In the genomic region with DNA sequence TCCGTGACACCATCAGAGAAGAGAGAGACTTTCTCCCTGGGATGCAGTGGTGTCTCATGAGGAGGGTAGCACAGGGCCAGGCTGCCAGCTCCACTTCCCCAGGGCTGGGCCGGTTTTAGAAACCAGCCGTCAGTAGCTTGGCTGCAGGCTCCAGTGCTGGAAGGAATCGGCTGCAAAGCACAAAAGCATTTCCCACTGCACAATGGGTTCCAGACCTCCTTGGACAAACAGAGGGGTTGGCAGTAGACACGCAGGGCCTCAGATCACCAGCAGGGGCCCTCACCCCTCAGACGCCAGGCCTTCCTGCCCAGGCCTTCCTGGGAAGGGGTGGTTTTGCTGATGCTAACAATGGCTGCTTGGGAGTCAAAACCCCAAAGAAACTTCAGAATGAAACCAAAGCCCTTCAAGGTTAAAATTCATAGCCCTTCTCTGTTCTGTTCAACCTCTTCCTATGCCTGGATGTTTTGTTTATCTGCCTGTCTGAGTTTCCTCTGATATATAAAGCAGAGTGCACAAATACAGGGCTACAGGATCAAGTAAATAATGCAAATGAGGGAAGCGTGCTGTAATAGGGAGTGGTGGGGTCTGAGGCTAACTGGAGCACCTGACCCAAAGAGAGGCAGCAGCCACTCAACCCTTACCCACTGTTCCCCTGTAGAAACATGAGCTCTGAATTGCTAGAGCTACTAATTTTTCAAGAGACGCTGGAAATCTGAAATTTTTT, we compare ENCODE assay signal across 9 cellular contexts. TPM values are rescaled to one million over a fixed set of nuclear protein-coding genes. Genes with fewer than 3 reads are reported as not detected.
A peak's percentile ranks its signal among the peaks of the same experiment; 100 is the strongest.
DNase-seq lines count a peak whose midpoint lies in the region; ATAC-seq and TF ChIP-seq lines count a peak whose summit lies in the region.
"Had no signal": no experiment of that assay in that cellular context is flagged by ENCODE, and none has a peak within 500 bp of the region (broad histone marks: within the 10 kb centered on the region; RNA-seq: fewer than 3 reads in every experiment).

No MANE protein-coding gene starts in this region.

- CTCF ChIA-PET in Calu3 (lab: Charles Lee): interaction anchor here (0.7 kb wide), 3 partner anchors 9 to 276 kb away, joined by 3 to 4 read pairs (median 3); no protein-coding TSS in a partner anchor

- H3K9ac ChIP-seq in H9 (ENCODE audit: extremely low read depth, insufficient read length, low read length): no peak overlapping the region

- TF ChIP-seq CTCF in Calu3 (IDR thresholded peaks at IDR 0.05; ENCODE audit: unreplicated experiment): peak; percentile 69
- peak; percentile 75 for TF ChIP-seq CTCF in H9 (conservative IDR thresholded peaks at IDR 0.05)
- peak; percentile 51 for TF ChIP-seq CTCF in VCaP (conservative IDR thresholded peaks at IDR 0.05)
- peak; percentile 37 to 52 for TF ChIP-seq CTCF in right atrium auricular region (IDR thresholded peaks at IDR 0.05)

- H3K27me3 ChIP-seq in H9 (ENCODE audit: insufficient read depth, low read length): no peaks in the 10 kb centered on the region
- no peaks in the 10 kb centered on the region for H3K27me3 ChIP-seq in right atrium auricular region

- H3T11ph ChIP-seq in H9 (ENCODE audit: low read length): no peak overlapping the region

- H2BK20ac ChIP-seq in H9 (ENCODE audit: low read depth, low read length, poor library complexity, severe bottlenecking): no peak overlapping the region

- H3K4me2 ChIP-seq in H9 (ENCODE audit: insufficient read depth, insufficient read length, low read length): no peak overlapping the region

- H3K36me3 Mint-ChIP-seq in Calu3 (ENCODE audit: insufficient read depth, unreplicated experiment): no peaks in the 10 kb centered on the region
- no peaks in the 10 kb centered on the region for H3K36me3 Mint-ChIP-seq in H9 (ENCODE audit: insufficient read depth in 1 of 3, low read depth in 3 of 3)

- H3K4me1 ChIP-seq in H9 (ENCODE audit: insufficient read depth, low read length) (no peaks in the 10 kb centered on the region), right atrium auricular region (no peaks in the 10 kb centered on the region)

- WGBS in H9 (ENCODE audit: extremely low coverage, insufficient read length, low lambda C conversion rate): no CpG with 5 or more reads among the region's 8 CpGs

- no peak overlapping the region for H3K4ac ChIP-seq in H9 (ENCODE audit: low read depth, low read length)

- H3K56ac ChIP-seq in H9 (ENCODE audit: insufficient read length, low read depth, low read length): no peak overlapping the region

- no peak overlapping the region for H2BK120ac ChIP-seq in H9 (ENCODE audit: low read depth, low read length, poor library complexity, severe bottlenecking)

- H3K23ac ChIP-seq in H9 (ENCODE audit: insufficient read length, low read depth, low read length): no peak overlapping the region

- no peak for ATAC-seq in GM21515 (IDR thresholded peaks at IDR 0.05; ENCODE audit: unreplicated experiment)
- no peak for ATAC-seq in GM21529 (IDR thresholded peaks at IDR 0.05; ENCODE audit: unreplicated experiment)

- H3K4me3 ChIP-seq in right atrium auricular region: no peak overlapping the region

- H3K9me3 ChIP-seq in H9 (ENCODE audit: control insufficient read depth, low read depth, low read length) (no peaks in the 10 kb centered on the region), right atrium auricular region (no peaks in the 10 kb centered on the region)

- BruUV-seq in Calu3 (replicated peaks; lab: Mats Ljungman, UMichigan): no TSS peak

- H2BK15ac ChIP-seq in H9 (ENCODE audit: low read depth, low read length): no peak overlapping the region

- H3K4me1 Mint-ChIP-seq in Calu3 (ENCODE audit: low read depth, unreplicated experiment) (no peaks in the 10 kb centered on the region), H9 (peaks cover 0 to 2% of the 10 kb centered on the region in 2 experiments; a peak in 1 of 4 replicates)

- H4K5ac ChIP-seq in H9 (ENCODE audit: insufficient read length, low read depth, low read length): no peak overlapping the region

- H2BK5ac ChIP-seq in H9 (ENCODE audit: insufficient read length, low read length): no peak overlapping the region

- DNase-seq in Calu3 (peak; percentile 70), H9 (peak; percentile 77), right atrium auricular region (ENCODE audit: low spot score) (no peak), COR-L47 (lab: John Stamatoyannopoulos, UW) (no peak)
- no peak for DNase-seq in activated effector memory CD4-positive, alpha-beta T cell treated with Interleukin-2 at 50 U/mL for 16 hours

- H3K27ac Mint-ChIP-seq in Calu3 (ENCODE audit: unreplicated experiment) (no peak overlapping the region), H9 (no peak overlapping the region; a peak in 1 of 7 replicates)
- H3K27ac Mint-ChIP-seq: IgD-negative memory B cell had no signal

- H3K27ac ChIP-seq in H9 (ENCODE audit: insufficient read length, low read depth, low read length): no peak overlapping the region
- no peak overlapping the region for H3K27ac ChIP-seq in VCaP
- no peak overlapping the region for H3K27ac ChIP-seq in right atrium auricular region

- no peaks in the 10 kb centered on the region for H3K79me2 ChIP-seq in H9 (ENCODE audit: insufficient read depth, low read length)

- H3K9me3 Mint-ChIP-seq in Calu3 (ENCODE audit: low read depth, unreplicated experiment): no peaks in the 10 kb centered on the region
- H3K9me3 Mint-ChIP-seq in H9: no peaks in the 10 kb centered on the region

- H3K27me3 Mint-ChIP-seq in Calu3 (ENCODE audit: unreplicated experiment): peaks cover 39% of the 10 kb centered on the region
- H3K27me3 Mint-ChIP-seq in H9 (ENCODE audit: low read depth): no peaks in the 10 kb centered on the region
- H3K27me3 Mint-ChIP-seq: IgD-negative memory B cell had no signal

- no peak overlapping the region for H3K14ac ChIP-seq in H9 (ENCODE audit: insufficient read depth, low read length)

- no peak overlapping the region for H4K8ac ChIP-seq in H9 (replicated peaks; ENCODE audit: insufficient read length, low read depth, low read length)

- H4K91ac ChIP-seq in H9 (ENCODE audit: insufficient read length, low read depth, low read length): no peak overlapping the region

- intact Hi-C loops in Calu3 (cut with micrococcal nuclease; ENCODE audit: unreplicated experiment): loop anchor here (5.0 kb wide), 1 partner anchor 146 kb away; no protein-coding TSS in a partner anchor

- no peak overlapping the region for H3K18ac ChIP-seq in H9 (ENCODE audit: insufficient read length, low read depth, low read length)

- no peaks in the 10 kb centered on the region for H4K20me1 ChIP-seq in H9 (ENCODE audit: control insufficient read depth, insufficient read depth, insufficient read length)

- no peak overlapping the region for H2BK12ac ChIP-seq in H9 (ENCODE audit: insufficient read length, low read depth, low read length)

- no peak overlapping the region for H2AK5ac ChIP-seq in H9 (ENCODE audit: insufficient read length, low read length)

- no peaks in the 10 kb centered on the region for H3K79me1 ChIP-seq in H9 (ENCODE audit: insufficient read depth, low read depth, low read length, poor library complexity, severe bottlenecking)

- no peaks in the 10 kb centered on the region for H3K23me2 ChIP-seq in H9 (ENCODE audit: insufficient read length, low read depth, low read length, poor library complexity, severe bottlenecking)

- H2AFZ ChIP-seq in H9 (ENCODE audit: low read length): no peak overlapping the region

- no peaks in the 10 kb centered on the region for H3K36me3 ChIP-seq in right atrium auricular region

- no peak overlapping the region for H3K4me3 Mint-ChIP-seq in Calu3 (ENCODE audit: low read depth, unreplicated experiment)
- no peak overlapping the region for H3K4me3 Mint-ChIP-seq in H9
- H3K4me3 Mint-ChIP-seq: IgD-negative memory B cell had no signal

RNA-seq across cellular contexts. Expression of a gene that starts 26.2 kb away (rescaled TPM):
- not detected in 2 replicates for total RNA-seq in Calu3 (2022)
- total RNA-seq in H9 (2021): 0.31 TPM in 1 of 2 replicates, not detected in the other
- total RNA-seq in right atrium auricular region: not detected

Comparison
In these comparisons a context has a peak if more than half of its experiments do, and no peak if none do; other contexts are left out.
1. DNase-seq: peak in Calu3 (single experiment) and H9 (single experiment); none in right atrium auricular region (single experiment), COR-L47 (single experiment) and activated effector memory CD4-positive, alpha-beta T cell treated with Interleukin-2 at 50 U/mL for 16 hours (single experiment).
2. Peak in every context shown above with its lines, with median percentiles within 50 percentile points of each other: CTCF ChIP-seq.